Comparison of ENCODE assay signal across 8 cellular contexts in the genomic region with DNA sequence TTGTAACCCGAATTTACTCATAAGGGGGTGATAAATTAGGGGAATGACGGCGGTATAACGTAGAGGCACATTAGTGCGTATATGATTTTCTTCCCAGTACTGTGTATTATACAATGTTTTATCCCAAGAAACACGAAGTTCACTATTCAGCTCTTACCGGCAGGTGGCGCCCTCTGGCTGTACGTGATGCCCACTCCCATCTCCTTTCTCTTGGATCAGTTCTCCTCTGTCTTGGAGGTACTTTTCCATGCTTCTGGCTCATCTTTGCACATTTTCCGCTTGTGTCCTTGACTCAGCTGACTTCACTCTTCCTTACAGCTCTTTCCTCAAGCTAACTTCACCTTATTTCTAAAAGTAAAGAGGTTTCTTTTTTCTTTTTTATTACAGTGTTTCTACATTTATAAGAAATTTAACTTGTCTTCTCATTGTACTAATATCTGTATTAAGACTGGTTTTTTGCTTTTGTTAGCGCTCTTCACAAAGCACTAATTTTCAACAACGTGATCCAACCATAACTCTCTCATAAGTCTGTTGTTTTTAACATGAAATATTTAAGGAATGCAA. TPM values are rescaled to one million over a fixed set of nuclear protein-coding genes. Genes with fewer than 3 reads are reported as not detected.
DNase-seq lines count a peak whose midpoint lies in the region; ATAC-seq and TF ChIP-seq lines count a peak whose summit lies in the region.

No MANE protein-coding gene starts in this region.

- peaks cover 1% of the 10 kb centered on the region for H3K4me1 ChIP-seq in Loucy (ENCODE audit: insufficient read depth, low read length, poor library complexity, severe bottlenecking)
- H3K4me1 ChIP-seq in RWPE2 (ENCODE audit: insufficient read depth, poor library complexity, severe bottlenecking): no peaks in the 10 kb centered on the region
- H3K4me1 ChIP-seq in ovary (ENCODE audit: insufficient read depth): no peaks in the 10 kb centered on the region
- H3K4me1 ChIP-seq in transverse colon: peaks cover 3 to 42% (median 12%) of the 10 kb centered on the region in 4 donors

- no peaks in the 10 kb centered on the region for H3K36me3 ChIP-seq in Loucy (ENCODE audit: insufficient read depth, low read length)
- no peaks in the 10 kb centered on the region for H3K36me3 ChIP-seq in RWPE2 (ENCODE audit: low read depth)
- H3K36me3 ChIP-seq in ovary: no peaks in the 10 kb centered on the region
- H3K36me3 ChIP-seq in transverse colon: no peaks in the 10 kb centered on the region

- in situ Hi-C loops in transverse colon (cut with MboI; ENCODE audit: low pct_ligation_motif_present in 1 of 4, low pct_unique_long_range_greater_than_20kb in 1 of 4, low sequenced_read_pairs in 3 of 4): loop anchor here (5.0 to 25.0 kb wide), 5 partner anchors 96 to 208 kb away; partner anchors contain the start of genes KCNH2 (in 2 of the 4) and NOS3 (in 2 of the 4)

- TF ChIP-seq POLR2A in ovary (IDR thresholded peaks at IDR 0.05) (no peak), transverse colon (IDR thresholded peaks at IDR 0.05) (no peak)

- intact Hi-C loops in ovary (cut with DNase I): loop anchor here in 2 of 4 donors (2.0 to 10.0 kb wide), 3 partner anchors 83 to 98 kb away; no protein-coding TSS in a partner anchor
- intact Hi-C loops in transverse colon (cut with DNase I; ENCODE audit: low total_unique reads): no loop called here

- no peak overlapping the region for H3K4me3 ChIP-seq in Loucy (ENCODE audit: low read length, poor library complexity, severe bottlenecking)
- H3K4me3 ChIP-seq in RWPE2 (ENCODE audit: severe bottlenecking): no peak overlapping the region
- no peak overlapping the region for H3K4me3 ChIP-seq in ovary
- no peak overlapping the region for H3K4me3 ChIP-seq in transverse colon

- H3K79me2 ChIP-seq in Loucy (ENCODE audit: insufficient read depth, low read length): no peaks in the 10 kb centered on the region

- H3K27me3 ChIP-seq in Loucy (ENCODE audit: insufficient read depth, low read length, poor library complexity, severe bottlenecking) (no peaks in the 10 kb centered on the region), RWPE2 (ENCODE audit: insufficient read depth, poor library complexity, severe bottlenecking) (peaks cover 2% of the 10 kb centered on the region), ovary (no peaks in the 10 kb centered on the region), transverse colon (no peaks in the 10 kb centered on the region)

- DNase-seq in GDM1 (lab: John Stamatoyannopoulos, UW) (peak; percentile 41), RWPE2 (ENCODE audit: low spot score) (no peak), foreskin melanocyte (peak; percentile 47), ovary (peak; percentile 81 to 92 (median 91)), transverse colon (peak; percentile 91)
- peak; percentile 48 for DNase-seq in activated effector memory CD4-positive, alpha-beta T cell treated with Interleukin-2 at 50 U/mL for 16 hours

- H3K9ac ChIP-seq in Loucy (ENCODE audit: low read depth, low read length, poor library complexity, severe bottlenecking): no peak overlapping the region

- no peaks in the 10 kb centered on the region for H3K9me2 ChIP-seq in Loucy (replicated peaks; ENCODE audit: low read depth, low read length)

- 3 to 5% (median 3%) methylated on average over 12 of the region's 12 CpGs for WGBS in ovary, 3 donors
- WGBS in transverse colon (ENCODE audit: low coverage in 1 of 2), 2 donors: 6 to 7% methylated on average over 10 to 12 of the region's 12 CpGs

- no peaks in the 10 kb centered on the region for H3F3A ChIP-seq in Loucy (ENCODE audit: low read depth)

- no peak overlapping the region for H3K27ac ChIP-seq in RWPE2 (ENCODE audit: poor library complexity, severe bottlenecking)
- H3K27ac ChIP-seq in ovary: no peak overlapping the region
- peak overlapping the region in 3 of 4 donors; percentile 28 to 35 (median 32) for H3K27ac ChIP-seq in transverse colon

- no peaks in the 10 kb centered on the region for H4K20me1 ChIP-seq in Loucy (ENCODE audit: insufficient read depth, low read length, poor library complexity, severe bottlenecking)

- TF ChIP-seq CTCF in Loucy (conservative IDR thresholded peaks at IDR 0.05; ENCODE audit: low read length) (peak; percentile 97), RWPE2 (IDR thresholded peaks at IDR 0.05; ENCODE audit: poor library complexity, severe bottlenecking) (peak; percentile 94), ovary (IDR thresholded peaks at IDR 0.05) (peak; percentile 70 to 87 (median 86)), transverse colon (IDR thresholded peaks at IDR 0.05) (peak; percentile 88 to 95 (median 89))

- ATAC-seq in RWPE2 (ENCODE audit: low read depth): peak; percentile 84
- ATAC-seq in GM21737 (IDR thresholded peaks at IDR 0.05; ENCODE audit: unreplicated experiment): no peak

- TF ChIP-seq EP300 in ovary (IDR thresholded peaks at IDR 0.05): no peak
- no peak for TF ChIP-seq EP300 in transverse colon (IDR thresholded peaks at IDR 0.05; ENCODE audit: low read depth)

- H3K9me3 ChIP-seq in Loucy (ENCODE audit: insufficient read depth, low read depth, low read length) (no peaks in the 10 kb centered on the region), RWPE2 (ENCODE audit: severe bottlenecking) (no peaks in the 10 kb centered on the region), ovary (no peaks in the 10 kb centered on the region), transverse colon (no peaks in the 10 kb centered on the region)

- peak overlapping the region; percentile 29 for H3K4me2 ChIP-seq in Loucy (ENCODE audit: low read depth, low read length, poor library complexity, severe bottlenecking)

- H2AFZ ChIP-seq in Loucy (ENCODE audit: low read length): peak overlapping the region; percentile 71

RNA-seq across cellular contexts. Expression of gene TMEM176B, which starts 21.3 kb away (rescaled TPM):
- total RNA-seq in ovary: 100 to 1,000 TPM in 6 of 7 donors, 10 to 100 TPM in 1; 86.7 to 145 (median 137) TPM
- polyA plus RNA-seq in ovary: 100 to 1,000 TPM; 109 to 131 TPM
- total RNA-seq in transverse colon: 100 to 1,000 TPM in 3 of 4 donors, 10 to 100 TPM in 1; 30.4 to 369 (median 224) TPM

RNA-seq across cellular contexts. Expression of gene TMEM176A, which starts 21.7 kb away (rescaled TPM):
- total RNA-seq in ovary (100 to 1,000 TPM in 5 of 7 donors, 10 to 100 TPM in 2; 71.8 to 166 (median 127) TPM), transverse colon (100 to 1,000 TPM in 3 of 4 donors, 10 to 100 TPM in 1; 44.6 to 210 (median 171) TPM)
- 100 to 1,000 TPM in 1 of 2 donors, 10 to 100 TPM in 1; 92.7 to 143 TPM for polyA plus RNA-seq in ovary

RNA-seq across cellular contexts. Expression of gene GIMAP5, which starts 41.6 kb away (rescaled TPM):
- 1 to 10 TPM; 1.7 to 7.9 (median 5.6) TPM for total RNA-seq in ovary
- 10 to 100 TPM; 19.3 to 39.7 TPM for polyA plus RNA-seq in ovary
- 10 to 100 TPM in 2 of 4 donors, 1 to 10 TPM in 2; 2.6 to 15.7 (median 11.2) TPM for total RNA-seq in transverse colon

Comparison
In these comparisons a context has a peak if more than half of its experiments do, and no peak if none do; other contexts are left out.
1. H3K27ac ChIP-seq: peak in transverse colon (3 of 4); none in RWPE2 (single experiment) and ovary (0 of 2).
2. Peak in every context shown above with its lines, with median percentiles within 50 percentile points of each other: CTCF ChIP-seq.